11 cellular contexts compared by ENCODE assay signal in genomic region chr11:45179686-45180085, GRCh38. TPM values are rescaled to one million over a fixed set of nuclear protein-coding genes. Genes with fewer than 3 reads are reported as not detected.
DNase-seq lines count a peak whose midpoint lies in the region; ATAC-seq, FAIRE-seq and TF ChIP-seq lines count a peak whose summit lies in the region.
"Had no signal": no experiment of that assay in that cellular context is flagged by ENCODE, and none has a peak within 500 bp of the region (broad histone marks: within the 10 kb centered on the region; RNA-seq: fewer than 3 reads in every experiment).

No MANE protein-coding gene starts in this region.

- no peak for FAIRE-seq in K562 (lab: Jason Lieb, UNC)

- peaks cover 4% of the 10 kb centered on the region for H3K9me1 ChIP-seq in K562 (ENCODE audit: control insufficient read depth, insufficient read depth, low read length)

- no peak overlapping the region for H3K9ac ChIP-seq in K562 (ENCODE audit: insufficient read depth in 1 of 2, low read depth in 2 of 2, low read length in 2 of 2)

- TF ChIP-seq EP300 in K562 (IDR thresholded peaks at IDR 0.05; ENCODE audit: low read length) = no peak

- H2AFZ ChIP-seq in K562 (ENCODE audit: low read depth, low read length) = no peak overlapping the region

- TF ChIP-seq POLR2A in K562 (conservative IDR thresholded peaks at IDR 0.05) = no peak

- H3K36me3 ChIP-seq in K562 (ENCODE audit: control insufficient read depth, insufficient read depth, low read length) = no peaks in the 10 kb centered on the region

- no peak overlapping the region for H3K4me2 ChIP-seq in K562 (ENCODE audit: insufficient read depth, low read length)

- no peaks in the 10 kb centered on the region for H3K79me2 ChIP-seq in K562 (ENCODE audit: control insufficient read depth, insufficient read depth, low read length)

- H3K4me1 Mint-ChIP-seq in activated T-cell treated with anti-CD3 and anti-CD28 coated beads, Interleukin-2, amount 50 U/mL, for 72 hours (ENCODE audit: low read depth) = no peaks in the 10 kb centered on the region
- H3K4me1 Mint-ChIP-seq in memory B cell (peaks cover 25% of the 10 kb centered on the region), type B pancreatic cell (ENCODE audit: unreplicated experiment) (peaks cover 37% of the 10 kb centered on the region)

- no peaks in the 10 kb centered on the region for H3K36me3 Mint-ChIP-seq in activated T-cell treated with anti-CD3 and anti-CD28 coated beads, Interleukin-2, amount 50 U/mL, for 72 hours (ENCODE audit: insufficient read depth in 2 of 2)
- H3K36me3 Mint-ChIP-seq in memory B cell (peaks cover 10% of the 10 kb centered on the region), type B pancreatic cell (no peaks in the 10 kb centered on the region)

- H3K9me3 Mint-ChIP-seq in activated T-cell treated with anti-CD3 and anti-CD28 coated beads, Interleukin-2, amount 50 U/mL, for 72 hours = no peaks in the 10 kb centered on the region
- no peaks in the 10 kb centered on the region for H3K9me3 Mint-ChIP-seq in memory B cell
- no peaks in the 10 kb centered on the region for H3K9me3 Mint-ChIP-seq in type B pancreatic cell

- peaks cover 37% of the 10 kb centered on the region for H3K27me3 Mint-ChIP-seq in activated T-cell treated with anti-CD3 and anti-CD28 coated beads, Interleukin-2, amount 50 U/mL, for 72 hours (ENCODE audit: low read depth)
- H3K27me3 Mint-ChIP-seq in memory B cell (peaks cover 10% of the 10 kb centered on the region), type B pancreatic cell (no peaks in the 10 kb centered on the region)

- H3K4me3 ChIP-seq in K562 = no peak overlapping the region

- no peaks in the 10 kb centered on the region for H3K9me3 ChIP-seq in K562 (replicated peaks; ENCODE audit: control insufficient read depth, insufficient read depth, low read depth, low read length)

- peaks cover 13 to 22% of the 10 kb centered on the region in 2 experiments for H3K4me1 ChIP-seq in K562 (replicated peaks in 1 of 2; ENCODE audit: control insufficient read depth in 2 of 2, insufficient read depth in 2 of 2, low read length in 2 of 2)

- H3K4me3 Mint-ChIP-seq in activated T-cell treated with anti-CD3 and anti-CD28 coated beads, Interleukin-2, amount 50 U/mL, for 72 hours = peak overlapping the region; percentile 77 to 80
- H3K4me3 Mint-ChIP-seq in memory B cell (peak overlapping the region; percentile 80), type B pancreatic cell (peak overlapping the region; percentile 88)

- POLR2A ChIA-PET in K562 (lab: Yijun Ruan, JAX) = no interaction called here

- CTCF ChIA-PET in K562 (lab: Yijun Ruan, JAX; ENCODE audit: low intra/inter-chr PET ratio) = interaction anchor here (0.6 kb wide), 1 partner anchor 77 kb away, joined by 3 read pairs; no protein-coding TSS in a partner anchor

- TF ChIP-seq CTCF in K562 (IDR thresholded peaks at IDR 0.05 in 2 of 3, conservative IDR thresholded peaks at IDR 0.05 in 1 of 3; ENCODE audit: insufficient read depth in 2 of 3, low read depth in 1 of 3, low read length in 3 of 3) (no peak), type B pancreatic cell (conservative IDR thresholded peaks at IDR 0.05) (no peak)

- no peak for DNase-seq in activated T-cell treated with anti-CD3 and anti-CD28 coated beads, Interleukin-2, amount 50 U/mL, for 72 hours
- DNase-seq in activated T-cell treated with anti-CD3 and anti-CD28 coated beads for 4 hours (no peak), K562 (ENCODE audit: extremely low read depth in 1 of 4, low spot score in 3 of 4) (no peak), memory B cell (ENCODE audit: low spot score in 2 of 2) (no peak), type B pancreatic cell (ENCODE audit: extremely low spot score, unreplicated experiment) (no peak), NCI-H1694 treated with DMSO at 0.1 percent for 48 hours (lab: John Stamatoyannopoulos, UW) (no peak), inferior parietal cortex (ENCODE audit: extremely low spot score) (no peak)
- DNase-seq: DND-41; effector memory CD4-positive, alpha-beta T cell; SHP77 treated with DMSO at 0.1 percent for 48 hours had no signal

- intact Hi-C loops in K562 (cut with micrococcal nuclease) = no loop called here

- in situ Hi-C loops in K562 (cut with MboI) = no loop called here

- peaks cover 1% of the 10 kb centered on the region; the same call in 1 of the 2 replicates for H4K20me1 ChIP-seq in K562 (replicated peaks; ENCODE audit: control insufficient read depth, insufficient read depth, low read length)

- no peak overlapping the region for H3K27ac ChIP-seq in K562 (ENCODE audit: extremely low read depth, low read depth, low read length)

- no peak for ATAC-seq in activated T-cell treated with anti-CD3 and anti-CD28 coated beads, Interleukin-2, amount 50 U/mL, for 72 hours (replicated peaks in 1 of 2)
- ATAC-seq in K562 (no peak), memory B cell (ENCODE audit: low read depth) (no peak), HG03457 (IDR thresholded peaks at IDR 0.05; ENCODE audit: unreplicated experiment) (no peak)

- H3K27me3 ChIP-seq in K562 (ENCODE audit: control insufficient read depth in 2 of 2, insufficient read depth in 2 of 2, low read length in 2 of 2) = peaks cover 3 to 24% of the 10 kb centered on the region in 2 experiments; a peak in 3 of 5 replicates

- BruUV-seq in K562 (replicated peaks; lab: Mats Ljungman, UMichigan) = no TSS peak

- H3K27ac Mint-ChIP-seq in activated T-cell treated with anti-CD3 and anti-CD28 coated beads, Interleukin-2, amount 50 U/mL, for 72 hours = no peak overlapping the region
- H3K27ac Mint-ChIP-seq in memory B cell (no peak overlapping the region), type B pancreatic cell (peak overlapping the region; percentile 89)

- no peak for TF ChIP-seq RAD21 in K562 (CRISPR knock-in tag; conservative IDR thresholded peaks at IDR 0.05 in 1 of 2, IDR thresholded peaks at IDR 0.05 in 1 of 2)

- 44% methylated on average over 3 of the region's 3 CpGs for WGBS in K562 (ENCODE audit: insufficient coverage, low coverage, missing lambda C conversion rate)

TF ChIP-seq in K562, 482 proteins besides CTCF, POLR2A, EP300 and RAD21:
- TF ChIP-seq, protein P1, sequence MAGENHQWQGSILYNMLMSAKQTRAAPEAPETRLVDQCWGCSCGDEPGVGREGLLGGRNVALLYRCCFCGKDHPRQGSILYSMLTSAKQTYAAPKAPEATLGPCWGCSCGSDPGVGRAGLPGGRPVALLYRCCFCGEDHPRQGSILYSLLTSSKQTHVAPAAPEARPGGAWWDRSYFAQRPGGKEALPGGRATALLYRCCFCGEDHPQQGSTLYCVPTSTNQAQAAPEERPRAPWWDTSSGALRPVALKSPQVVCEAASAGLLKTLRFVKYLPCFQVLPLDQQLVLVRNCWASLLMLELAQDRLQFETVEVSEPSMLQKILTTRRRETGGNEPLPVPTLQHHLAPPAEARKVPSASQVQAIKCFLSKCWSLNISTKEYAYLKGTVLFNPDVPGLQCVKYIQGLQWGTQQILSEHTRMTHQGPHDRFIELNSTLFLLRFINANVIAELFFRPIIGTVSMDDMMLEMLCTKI (IDR thresholded peaks at IDR 0.05; ENCODE audit: partially characterized antibody) = no peak
- TF ChIP-seq MAFF (IDR thresholded peaks at IDR 0.05; ENCODE audit: low read length) (no peak), SAFB (IDR thresholded peaks at IDR 0.05; ENCODE audit: borderline replicate concordance, low read depth, low read length) (no peak), MAX (CRISPR knock-in tag; IDR thresholded peaks at IDR 0.05) (peak; percentile 19; the same call in 1 of the 2 replicates)

RNA-seq across cellular contexts. Expression of gene PRDM11, which starts 33.2 kb away (rescaled TPM):
- total RNA-seq in activated T-cell treated with anti-CD3 and anti-CD28 coated beads, Interleukin-2, amount 50 U/mL, for 72 hours = 1 to 10 TPM; 1.2 to 2.0 TPM
- total RNA-seq in K562 (2011; cell fraction: chromatin; rRNA removed; ENCODE audit: low replicate concordance) = 0.37 and 0.69 TPM in 2 replicates
- total RNA-seq in K562 (2011; cell fraction: nucleolus; rRNA removed) = 0.39 and 0.67 TPM in 2 replicates
- total RNA-seq in K562 (2011; cell fraction: nucleoplasm; rRNA removed) = 0.88 and 1.1 TPM in 2 replicates
- 0.14 and 0.41 TPM in 2 replicates for total RNA-seq in K562 (2014; rRNA removed)
- total RNA-seq in K562 (2014; rRNA removed; fragmentation: Illumina TruSeq; extraction: Trizol) = 0.13 and 0.22 TPM in 2 replicates
- 0.36 and 0.53 TPM in 2 replicates for total RNA-seq in K562 (2015; rRNA removed; fragmentation: Illumina TruSeq; extraction: Trizol)
- total RNA-seq in K562 (2021) = 0.78 and 1.1 TPM in 2 replicates
- polyA plus RNA-seq in K562 (2011; rRNA removed) = 0.29 and 0.50 TPM in 2 replicates
- 0.32 and 0.70 TPM in 2 replicates for polyA plus RNA-seq in K562 (2011; cell fraction: cytosol; rRNA removed)
- polyA plus RNA-seq in K562 (2011; cell fraction: nucleus; rRNA removed) = 0.93 and 1.3 TPM in 2 replicates
- polyA plus RNA-seq in K562 (2012) = 0.55 and 0.82 TPM in 2 replicates
- 0.57 and 0.74 TPM in 2 replicates for polyA plus RNA-seq in K562 (2014; fragmentation: Illumina TruSeq; extraction: Trizol)
- under 1 TPM; 0.01 to 0.03 TPM for polyA plus RNA-seq in K562 (2014; fragmentation: Nextera tagmentation; extraction: Ambion mirVana)
- 0.23 and 0.38 TPM in 2 replicates for polyA plus RNA-seq in K562 (2014; rRNA removed)
- polyA minus RNA-seq in K562 (2011; rRNA and poly(A)+ RNA removed) = 0.39 and 0.81 TPM in 2 replicates
- polyA minus RNA-seq in K562 (2011; cell fraction: cytosol; rRNA and poly(A)+ RNA removed) = 0.48 and 1.5 TPM in 2 replicates
- 0.40 and 1.00 TPM in 2 replicates for polyA minus RNA-seq in K562 (2011; cell fraction: nucleus; rRNA and poly(A)+ RNA removed)
- 13.6 and 24.0 TPM in 2 replicates for total RNA-seq in type B pancreatic cell (ENCODE audit: low replicate concordance)
